ENCODE assay signal across 8 cellular contexts in the genomic region with DNA sequence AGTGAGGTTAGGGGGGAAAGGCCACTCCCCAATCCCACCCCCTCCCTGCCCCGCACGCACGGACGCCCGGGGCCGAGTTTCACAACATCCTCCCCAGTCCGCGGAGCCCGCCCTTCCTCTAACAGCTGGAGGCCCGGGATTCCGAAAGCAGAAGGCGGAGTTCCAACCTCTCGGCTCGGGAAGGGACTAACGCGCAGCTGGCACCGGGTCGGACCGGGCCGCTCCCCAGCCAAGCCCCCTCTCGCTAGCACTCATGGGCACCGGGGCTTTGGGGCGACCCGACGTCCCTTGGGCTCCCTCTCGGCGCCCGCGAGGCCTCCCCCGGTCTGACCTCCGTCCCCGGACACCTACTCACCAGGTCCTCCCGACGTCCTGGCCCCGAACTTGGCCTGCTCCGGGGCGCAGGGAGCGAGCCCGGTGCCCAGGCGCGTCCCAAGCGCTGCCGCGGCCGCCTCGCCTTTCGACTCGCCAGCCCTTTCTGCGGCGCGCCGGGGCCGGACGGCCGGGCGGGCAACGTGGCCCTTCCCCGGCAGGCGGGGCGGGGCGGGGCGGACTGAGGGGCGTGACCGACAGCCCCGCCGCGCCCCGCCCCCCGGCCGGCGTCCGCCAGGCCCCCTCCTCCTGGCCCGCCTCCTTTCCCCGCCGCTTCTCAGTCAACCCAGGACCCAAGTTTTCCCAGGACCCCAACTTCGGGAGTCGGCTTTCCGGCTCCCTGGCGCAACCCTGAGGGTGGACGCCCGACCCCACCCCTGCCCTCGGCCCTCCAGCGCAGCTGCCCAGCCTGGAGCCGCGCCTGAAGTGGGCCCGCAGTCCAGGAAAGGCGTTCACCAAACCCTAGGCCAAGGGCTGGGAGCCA.
DNase-seq lines count a peak whose midpoint lies in the region; TF ChIP-seq lines count a peak whose summit lies in the region.

Gene MGAT1 (minus strand): TSS at position 482 of the 856 bp plus-strand sequence. CDS start 9,835 bp downstream, outside the sequence.

- DNase-seq in GM10266 (ENCODE audit: extremely low spot score) = peak; percentile 97
- DNase-seq in NB4 (ENCODE audit: low read depth) = peak; percentile 91
- peak; percentile 88 to 92 for DNase-seq in cardiac fibroblast (ENCODE audit: low read depth in 2 of 2)
- DNase-seq in islet precursor cell = peak; percentile 85
- peak; percentile 87 for DNase-seq in stimulated activated CD4-positive, alpha-beta T cell treated with anti-CD3 and anti-CD28 coated beads, Interleukin-12 subunit alpha, Interleukin-12 subunit beta, amount 100 ng/mL, for 4 hours
- no peak for DNase-seq in NCI-H128 (lab: John Stamatoyannopoulos, UW; ENCODE audit: unreplicated experiment)

- H3K4me1 ChIP-seq in HEK293 (ENCODE audit: control insufficient read depth, insufficient read depth, low read length) = peaks cover 12% of the 10 kb centered on the region

- POLR2A ChIA-PET in HEK293 (lab: Yijun Ruan, JAX) = interaction anchor here (0.6 to 1.2 kb wide), 4 partner anchors 50 to 61 kb away, joined by 3 to 5 read pairs (median 3); partner anchors contain the start of gene ZFP62

- TF ChIP-seq CTCF in GM10266 (IDR thresholded peaks at IDR 0.05; ENCODE audit: control insufficient read depth, insufficient read depth, low read depth, missing control alignments) (no peak), HEK293 (tag by site-specific recombination; IDR thresholded peaks at IDR 0.05) (0 out of 2 replicates have a peak, but pooled peaks have one; percentile 9), NB4 (IDR thresholded peaks at IDR 0.05; ENCODE audit: low read depth, low read length) (no peak), WI38 (IDR thresholded peaks at IDR 0.05; ENCODE audit: low read depth, low read length) (no peak), cardiac fibroblast (IDR thresholded peaks at IDR 0.05; ENCODE audit: low read depth, low read length) (no peak)

- peak within 1 kb of the TSS; percentile 90 for H3K27ac ChIP-seq in HEK293 (ENCODE audit: extremely low read depth, low read depth, low read length)

- TF ChIP-seq POLR2A in NB4 (IDR thresholded peaks at IDR 0.05; ENCODE audit: extremely low read depth, insufficient read length) = peak; percentile 62

- H3K4me3 ChIP-seq in HEK293 (ENCODE audit: low read depth, low read length) (peak within 1 kb of the TSS; percentile 90), NB4 (ENCODE audit: low read depth, low read length) (peak within 1 kb of the TSS; percentile 79), WI38 (ENCODE audit: low read depth, low read length) (peak within 1 kb of the TSS; percentile 88), cardiac fibroblast (replicated peaks in 1 of 2; ENCODE audit: low read depth in 2 of 2, low read length in 2 of 2) (peak within 1 kb of the TSS; percentile 88 to 96)

- H3K9me3 ChIP-seq in HEK293 (ENCODE audit: control insufficient read depth, insufficient read depth, low read depth, low read length) = no peaks in the 10 kb centered on the region

- CTCF ChIA-PET in HEK293 (lab: Yijun Ruan, JAX) = interaction anchor here (4.0 kb wide), 1 partner anchor 18 kb away, joined by 26 read pairs; no protein-coding TSS in a partner anchor

- H3K36me3 ChIP-seq in HEK293 (ENCODE audit: control insufficient read depth in 2 of 2, insufficient read depth in 1 of 2, low read length in 2 of 2) = peaks cover 0 to 36% of the 10 kb centered on the region in 2 experiments; a peak in 1 of 3 replicates

TF ChIP-seq in HEK293, 187 proteins besides CTCF, POLR2A, EP300 and RAD21 (continues in another document):
- TF ChIP-seq KLF8 (tag by site-specific recombination; IDR thresholded peaks at IDR 0.05) (peak; percentile 88), ZNF580 (tag by site-specific recombination; IDR thresholded peaks at IDR 0.05) (no peak), SCRT1 (tag by site-specific recombination; IDR thresholded peaks at IDR 0.05; ENCODE audit: borderline replicate concordance) (no peak), ZNF10 (tag by site-specific recombination; IDR thresholded peaks at IDR 0.05) (0 out of 2 replicates have a peak, but pooled peaks have one; percentile 10), ZNF510 (tag by site-specific recombination; IDR thresholded peaks at IDR 0.05; ENCODE audit: insufficient replicate concordance) (no peak), ZNF610 (tag by site-specific recombination; IDR thresholded peaks at IDR 0.05; ENCODE audit: borderline replicate concordance) (0 out of 2 replicates have a peak, but pooled peaks have one; percentile 47), OVOL3 (tag by site-specific recombination; IDR thresholded peaks at IDR 0.05) (peak; percentile 51; the same call in 1 of the 2 replicates), TRIM28 (IDR thresholded peaks at IDR 0.05; ENCODE audit: borderline replicate concordance, low read length) (no peak), GFI1B (tag by site-specific recombination; IDR thresholded peaks at IDR 0.05) (no peak), ZEB2 (tag by site-specific recombination; IDR thresholded peaks at IDR 0.05) (peak; percentile 64; the same call in 1 of the 2 replicates), ZNF701 (tag by site-specific recombination; IDR thresholded peaks at IDR 0.05) (no peak), ZNF292 (tag by site-specific recombination; IDR thresholded peaks at IDR 0.05; ENCODE audit: borderline replicate concordance, low read depth) (no peak), ZBTB20 (tag by site-specific recombination; IDR thresholded peaks at IDR 0.05) (peak; percentile 90), ZNF148 (tag by site-specific recombination; IDR thresholded peaks at IDR 0.05; ENCODE audit: borderline replicate concordance) (no peak), RBAK (tag by site-specific recombination; IDR thresholded peaks at IDR 0.05) (no peak), ZNF16 (tag by site-specific recombination; IDR thresholded peaks at IDR 0.05; ENCODE audit: low read depth) (no peak), PRDM6 (tag by site-specific recombination; IDR thresholded peaks at IDR 0.05) (no peak), BCL11B (tag by site-specific recombination; IDR thresholded peaks at IDR 0.05; ENCODE audit: low read depth) (no peak; the same call in 1 of the 2 replicates)
- TF ChIP-seq, protein P1, sequence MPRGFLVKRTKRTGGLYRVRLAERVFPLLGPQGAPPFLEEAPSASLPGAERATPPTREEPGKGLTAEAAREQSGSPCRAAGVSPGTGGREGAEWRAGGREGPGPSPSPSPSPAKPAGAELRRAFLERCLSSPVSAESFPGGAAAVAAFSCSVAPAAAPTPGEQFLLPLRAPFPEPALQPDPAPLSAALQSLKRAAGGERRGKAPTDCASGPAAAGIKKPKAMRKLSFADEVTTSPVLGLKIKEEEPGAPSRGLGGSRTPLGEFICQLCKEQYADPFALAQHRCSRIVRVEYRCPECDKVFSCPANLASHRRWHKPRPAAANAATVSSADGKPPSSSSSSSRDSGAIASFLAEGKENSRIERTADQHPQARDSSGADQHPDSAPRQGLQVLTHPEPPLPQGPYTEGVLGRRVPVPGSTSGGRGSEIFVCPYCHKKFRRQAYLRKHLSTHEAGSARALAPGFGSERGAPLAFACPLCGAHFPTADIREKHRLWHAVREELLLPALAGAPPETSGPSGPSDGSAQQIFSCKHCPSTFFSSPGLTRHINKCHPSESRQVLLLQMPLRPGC (tag by site-specific recombination; IDR thresholded peaks at IDR 0.05) = peak; percentile 41; the same call in 1 of the 2 replicates
